ENCODE assay signal across 25 cellular contexts in the genomic region with DNA sequence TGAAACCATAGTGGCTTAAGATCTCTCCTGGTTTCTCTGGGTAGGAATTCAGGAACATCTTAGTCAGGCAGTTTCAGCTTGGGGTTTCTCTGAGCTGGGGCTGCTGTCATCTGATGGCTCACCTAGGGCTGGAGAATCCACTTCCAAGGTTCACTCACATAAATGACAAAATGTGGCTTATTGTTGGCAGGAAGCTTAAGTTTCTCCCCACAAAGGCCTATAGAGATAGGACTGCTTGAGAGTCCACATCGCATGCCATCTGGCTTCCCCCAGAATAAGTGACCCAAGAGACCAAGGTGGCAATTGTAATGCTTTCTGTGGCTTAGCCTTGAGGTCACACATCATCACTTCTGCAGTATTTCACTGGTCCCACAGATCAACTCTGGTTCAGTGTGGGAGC.
"Had no signal": no experiment of that assay in that cellular context is flagged by ENCODE, and none has a peak within 500 bp of the region (broad histone marks: within the 10 kb centered on the region; RNA-seq: fewer than 3 reads in every experiment).

No MANE protein-coding gene starts in this region.

- H3K4me1 ChIP-seq: Peyer's patch had no signal

- H3K27ac ChIP-seq: Peyer's patch had no signal

- DNase-seq: activated B cell treated with CpG ODN at 0.5 μM for 24 hours; activated CD4-positive, alpha-beta memory T cell treated with anti-CD3 and anti-CD28 coated beads, Interleukin-2, amount 10 ng/mL, durations not matched to agents 7 days and 5 days; activated CD4-positive, alpha-beta T cell treated with anti-CD3 and anti-CD28 coated beads, Interleukin-2, amount 50 U/mL, for 1 hour; activated gamma-delta T cell; activated naive CD4-positive, alpha-beta T cell treated with anti-CD3 and anti-CD28 coated beads, Interleukin-2, amount 10 ng/mL, durations not matched to agents 7 days and 5 days; activated naive CD8-positive, alpha-beta T cell treated with anti-CD3 and anti-CD28 coated beads for 36 hours; activated T-cell treated with anti-CD3 and anti-CD28 coated beads for 4 hours; activated T-cell treated with anti-CD3 and anti-CD28 coated beads, Interleukin-2, amount 50 U/mL, for 48 hours; caudate nucleus; Kasumi-1; KBM-7; NCI-H1105; NCI-H1436; NCI-H1694 treated with DMSO at 0.1 percent for 48 hours; NCI-H2029 treated with DMSO at 0.1 percent for 48 hours; NCI-H345; NCI-H510A; NCI-H526 treated with DMSO at 0.1 percent for 48 hours; NCI-H82; Peyer's patch; SHP77 treated with DMSO at 0.1 percent for 48 hours; T-cell; T-helper 2 cell; T1000 had no signal

- H3K36me3 ChIP-seq: Peyer's patch had no signal

- H3K27me3 ChIP-seq: Peyer's patch had no signal

- ATAC-seq: activated T-helper 17 cell treated with anti-CD3 and anti-CD28 coated beads, Interleukin-2, amount 50 U/mL, for 72 hours; T-cell had no signal

- H3K4me3 ChIP-seq: Peyer's patch had no signal
